In the genomic region with DNA sequence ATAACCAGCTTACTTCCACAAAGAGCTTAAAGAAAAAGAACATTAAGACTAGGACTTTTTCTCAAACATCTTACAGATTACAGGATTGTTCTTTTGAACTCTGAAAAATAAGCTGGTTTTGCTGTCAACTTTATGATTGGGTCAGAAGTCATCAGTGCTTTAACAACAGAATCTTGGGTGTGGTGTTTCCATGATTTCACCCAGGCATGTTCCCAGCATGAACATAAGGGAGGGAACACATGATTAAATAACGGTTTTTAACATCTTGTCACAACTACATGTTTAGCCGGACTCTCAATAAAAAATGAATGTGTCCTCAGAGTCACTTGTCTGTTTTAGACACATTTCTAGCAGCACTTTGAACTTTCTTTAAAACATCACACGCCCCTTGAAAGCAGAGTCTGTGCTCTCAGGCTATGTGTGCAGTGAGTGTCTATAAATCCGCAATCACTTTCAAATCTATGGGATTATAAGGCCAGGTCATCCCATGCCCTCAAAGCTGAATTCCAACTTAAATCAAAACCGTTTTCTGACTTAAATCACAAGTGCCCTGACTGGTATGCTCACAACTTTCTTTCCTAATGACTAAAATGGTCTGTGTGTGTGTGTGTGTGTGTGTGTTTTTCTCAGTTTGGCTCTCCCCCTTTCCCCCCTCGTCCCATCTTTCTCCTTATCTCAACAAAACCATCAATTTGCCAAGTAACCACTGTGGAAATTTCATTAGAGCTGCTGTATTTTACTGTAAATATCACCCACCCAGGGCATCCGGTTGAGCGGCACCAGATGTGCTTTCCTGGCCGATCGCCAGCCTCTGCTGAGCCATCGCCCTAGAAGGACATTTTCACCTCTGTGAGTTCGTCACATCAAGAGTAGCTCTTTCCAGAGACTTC, we compare ENCODE assay signal across 1 cellular context.
TF ChIP-seq lines count a peak whose summit lies in the region.

No MANE protein-coding gene starts in this region.

TF ChIP-seq in K562, 482 proteins besides CTCF, POLR2A, EP300 and RAD21 (continued from another document and continues in another):
- TF ChIP-seq, protein P1, sequence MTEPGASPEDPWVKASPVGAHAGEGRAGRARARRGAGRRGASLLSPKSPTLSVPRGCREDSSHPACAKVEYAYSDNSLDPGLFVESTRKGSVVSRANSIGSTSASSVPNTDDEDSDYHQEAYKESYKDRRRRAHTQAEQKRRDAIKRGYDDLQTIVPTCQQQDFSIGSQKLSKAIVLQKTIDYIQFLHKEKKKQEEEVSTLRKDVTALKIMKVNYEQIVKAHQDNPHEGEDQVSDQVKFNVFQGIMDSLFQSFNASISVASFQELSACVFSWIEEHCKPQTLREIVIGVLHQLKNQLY (CRISPR knock-in tag; conservative IDR thresholded peaks at IDR 0.05): no peak
- no peak for TF ChIP-seq ZNF41 (CRISPR knock-in tag; conservative IDR thresholded peaks at IDR 0.05)
- no peak for TF ChIP-seq ZKSCAN3 (CRISPR knock-in tag; IDR thresholded peaks at IDR 0.05)
- TF ChIP-seq, protein P2, sequence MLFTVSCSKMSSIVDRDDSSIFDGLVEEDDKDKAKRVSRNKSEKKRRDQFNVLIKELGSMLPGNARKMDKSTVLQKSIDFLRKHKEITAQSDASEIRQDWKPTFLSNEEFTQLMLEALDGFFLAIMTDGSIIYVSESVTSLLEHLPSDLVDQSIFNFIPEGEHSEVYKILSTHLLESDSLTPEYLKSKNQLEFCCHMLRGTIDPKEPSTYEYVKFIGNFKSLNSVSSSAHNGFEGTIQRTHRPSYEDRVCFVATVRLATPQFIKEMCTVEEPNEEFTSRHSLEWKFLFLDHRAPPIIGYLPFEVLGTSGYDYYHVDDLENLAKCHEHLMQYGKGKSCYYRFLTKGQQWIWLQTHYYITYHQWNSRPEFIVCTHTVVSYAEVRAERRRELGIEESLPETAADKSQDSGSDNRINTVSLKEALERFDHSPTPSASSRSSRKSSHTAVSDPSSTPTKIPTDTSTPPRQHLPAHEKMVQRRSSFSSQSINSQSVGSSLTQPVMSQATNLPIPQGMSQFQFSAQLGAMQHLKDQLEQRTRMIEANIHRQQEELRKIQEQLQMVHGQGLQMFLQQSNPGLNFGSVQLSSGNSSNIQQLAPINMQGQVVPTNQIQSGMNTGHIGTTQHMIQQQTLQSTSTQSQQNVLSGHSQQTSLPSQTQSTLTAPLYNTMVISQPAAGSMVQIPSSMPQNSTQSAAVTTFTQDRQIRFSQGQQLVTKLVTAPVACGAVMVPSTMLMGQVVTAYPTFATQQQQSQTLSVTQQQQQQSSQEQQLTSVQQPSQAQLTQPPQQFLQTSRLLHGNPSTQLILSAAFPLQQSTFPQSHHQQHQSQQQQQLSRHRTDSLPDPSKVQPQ (CRISPR knock-in tag; IDR thresholded peaks at IDR 0.05; ENCODE audit: borderline replicate concordance): no peak
- no peak for TF ChIP-seq PTRF (tag; IDR thresholded peaks at IDR 0.05)
- TF ChIP-seq, protein P3, sequence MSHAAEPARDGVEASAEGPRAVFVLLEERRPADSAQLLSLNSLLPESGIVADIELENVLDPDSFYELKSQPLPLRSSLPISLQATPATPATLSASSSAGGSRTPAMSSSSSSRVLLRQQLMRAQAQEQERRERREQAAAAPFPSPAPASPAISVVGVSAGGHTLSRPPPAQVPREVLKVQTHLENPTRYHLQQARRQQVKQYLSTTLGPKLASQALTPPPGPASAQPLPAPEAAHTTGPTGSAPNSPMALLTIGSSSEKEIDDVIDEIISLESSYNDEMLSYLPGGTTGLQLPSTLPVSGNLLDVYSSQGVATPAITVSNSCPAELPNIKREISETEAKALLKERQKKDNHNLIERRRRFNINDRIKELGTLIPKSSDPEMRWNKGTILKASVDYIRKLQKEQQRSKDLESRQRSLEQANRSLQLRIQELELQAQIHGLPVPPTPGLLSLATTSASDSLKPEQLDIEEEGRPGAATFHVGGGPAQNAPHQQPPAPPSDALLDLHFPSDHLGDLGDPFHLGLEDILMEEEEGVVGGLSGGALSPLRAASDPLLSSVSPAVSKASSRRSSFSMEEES (CRISPR knock-in tag; IDR thresholded peaks at IDR 0.05): no peak
- TF ChIP-seq, protein P4, sequence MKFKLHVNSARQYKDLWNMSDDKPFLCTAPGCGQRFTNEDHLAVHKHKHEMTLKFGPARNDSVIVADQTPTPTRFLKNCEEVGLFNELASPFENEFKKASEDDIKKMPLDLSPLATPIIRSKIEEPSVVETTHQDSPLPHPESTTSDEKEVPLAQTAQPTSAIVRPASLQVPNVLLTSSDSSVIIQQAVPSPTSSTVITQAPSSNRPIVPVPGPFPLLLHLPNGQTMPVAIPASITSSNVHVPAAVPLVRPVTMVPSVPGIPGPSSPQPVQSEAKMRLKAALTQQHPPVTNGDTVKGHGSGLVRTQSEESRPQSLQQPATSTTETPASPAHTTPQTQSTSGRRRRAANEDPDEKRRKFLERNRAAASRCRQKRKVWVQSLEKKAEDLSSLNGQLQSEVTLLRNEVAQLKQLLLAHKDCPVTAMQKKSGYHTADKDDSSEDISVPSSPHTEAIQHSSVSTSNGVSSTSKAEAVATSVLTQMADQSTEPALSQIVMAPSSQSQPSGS (CRISPR knock-in tag; IDR thresholded peaks at IDR 0.05): no peak
- TF ChIP-seq TARDBP (IDR thresholded peaks at IDR 0.05): no peak
- TF ChIP-seq ZNF347 (CRISPR knock-in tag; IDR thresholded peaks at IDR 0.05; ENCODE audit: low read depth): no peak
- TF ChIP-seq ARID1B (IDR thresholded peaks at IDR 0.05): peak; percentile 83
- 0 out of 2 replicates have a peak, but pooled peaks have one; percentile 12 for TF ChIP-seq MTA2 (IDR thresholded peaks at IDR 0.05; ENCODE audit: low read depth)
- TF ChIP-seq, protein P5, sequence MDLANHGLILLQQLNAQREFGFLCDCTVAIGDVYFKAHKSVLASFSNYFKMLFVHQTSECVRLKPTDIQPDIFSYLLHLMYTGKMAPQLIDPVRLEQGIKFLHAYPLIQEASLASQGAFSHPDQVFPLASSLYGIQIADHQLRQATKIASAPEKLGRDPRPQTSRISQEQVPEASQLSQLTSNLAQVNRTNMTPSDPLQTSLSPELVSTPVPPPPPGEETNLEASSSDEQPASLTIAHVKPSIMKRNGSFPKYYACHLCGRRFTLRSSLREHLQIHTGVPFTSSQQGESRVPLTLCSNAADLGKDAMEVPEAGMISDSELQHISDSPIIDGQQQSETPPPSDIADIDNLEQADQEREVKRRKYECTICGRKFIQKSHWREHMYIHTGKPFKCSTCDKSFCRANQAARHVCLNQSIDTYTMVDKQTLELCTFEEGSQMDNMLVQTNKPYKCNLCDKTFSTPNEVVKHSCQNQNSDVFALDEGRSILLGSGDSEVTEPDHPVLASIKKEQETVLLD (IDR thresholded peaks at IDR 0.05): no peak
- no peak for TF ChIP-seq CREB1 (IDR thresholded peaks at IDR 0.05)
- peak; percentile 41; the same call in 1 of the 2 replicates for TF ChIP-seq CREB1 (CRISPR knock-in tag; IDR thresholded peaks at IDR 0.05)
- TF ChIP-seq, protein P6, sequence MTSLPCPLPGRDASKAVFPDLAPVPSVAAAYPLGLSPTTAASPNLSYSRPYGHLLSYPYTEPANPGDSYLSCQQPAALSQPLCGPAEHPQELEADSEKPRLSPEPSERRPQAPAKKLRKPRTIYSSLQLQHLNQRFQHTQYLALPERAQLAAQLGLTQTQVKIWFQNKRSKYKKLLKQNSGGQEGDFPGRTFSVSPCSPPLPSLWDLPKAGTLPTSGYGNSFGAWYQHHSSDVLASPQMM (CRISPR knock-in tag; IDR thresholded peaks at IDR 0.05): no peak
- no peak for TF ChIP-seq BRCA1 (IDR thresholded peaks at IDR 0.05)
- no peak for TF ChIP-seq BRCA1 (CRISPR knock-in tag; IDR thresholded peaks at IDR 0.05)
- 0 out of 2 replicates have a peak, but pooled peaks have one; percentile 48 for TF ChIP-seq ZNF175 (CRISPR knock-in tag; IDR thresholded peaks at IDR 0.05; ENCODE audit: low read depth)
- TF ChIP-seq ERF (CRISPR knock-in tag; IDR thresholded peaks at IDR 0.05): no peak
- TF ChIP-seq, protein P7, sequence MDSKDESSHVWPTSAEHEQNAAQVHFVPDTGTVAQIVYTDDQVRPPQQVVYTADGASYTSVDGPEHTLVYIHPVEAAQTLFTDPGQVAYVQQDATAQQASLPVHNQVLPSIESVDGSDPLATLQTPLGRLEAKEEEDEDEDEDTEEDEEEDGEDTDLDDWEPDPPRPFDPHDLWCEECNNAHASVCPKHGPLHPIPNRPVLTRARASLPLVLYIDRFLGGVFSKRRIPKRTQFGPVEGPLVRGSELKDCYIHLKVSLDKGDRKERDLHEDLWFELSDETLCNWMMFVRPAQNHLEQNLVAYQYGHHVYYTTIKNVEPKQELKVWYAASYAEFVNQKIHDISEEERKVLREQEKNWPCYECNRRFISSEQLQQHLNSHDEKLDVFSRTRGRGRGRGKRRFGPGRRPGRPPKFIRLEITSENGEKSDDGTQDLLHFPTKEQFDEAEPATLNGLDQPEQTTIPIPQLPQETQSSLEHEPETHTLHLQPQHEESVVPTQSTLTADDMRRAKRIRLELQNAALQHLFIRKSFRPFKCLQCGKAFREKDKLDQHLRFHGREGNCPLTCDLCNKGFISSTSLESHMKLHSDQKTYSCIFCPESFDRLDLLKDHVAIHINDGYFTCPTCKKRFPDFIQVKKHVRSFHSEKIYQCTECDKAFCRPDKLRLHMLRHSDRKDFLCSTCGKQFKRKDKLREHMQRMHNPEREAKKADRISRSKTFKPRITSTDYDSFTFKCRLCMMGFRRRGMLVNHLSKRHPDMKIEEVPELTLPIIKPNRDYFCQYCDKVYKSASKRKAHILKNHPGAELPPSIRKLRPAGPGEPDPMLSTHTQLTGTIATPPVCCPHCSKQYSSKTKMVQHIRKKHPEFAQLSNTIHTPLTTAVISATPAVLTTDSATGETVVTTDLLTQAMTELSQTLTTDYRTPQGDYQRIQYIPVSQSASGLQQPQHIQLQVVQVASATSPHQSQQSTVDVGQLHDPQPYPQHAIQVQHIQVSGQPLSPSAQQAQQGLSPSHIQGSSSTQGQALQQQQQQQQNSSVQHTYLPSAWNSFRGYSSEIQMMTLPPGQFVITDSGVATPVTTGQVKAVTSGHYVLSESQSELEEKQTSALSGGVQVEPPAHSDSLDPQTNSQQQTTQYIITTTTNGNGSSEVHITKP (IDR thresholded peaks at IDR 0.05; ENCODE audit: partially characterized antibody): no peak
- TF ChIP-seq KLF6 (CRISPR knock-in tag; IDR thresholded peaks at IDR 0.05; ENCODE audit: borderline replicate concordance): no peak
- TF ChIP-seq, protein P8, sequence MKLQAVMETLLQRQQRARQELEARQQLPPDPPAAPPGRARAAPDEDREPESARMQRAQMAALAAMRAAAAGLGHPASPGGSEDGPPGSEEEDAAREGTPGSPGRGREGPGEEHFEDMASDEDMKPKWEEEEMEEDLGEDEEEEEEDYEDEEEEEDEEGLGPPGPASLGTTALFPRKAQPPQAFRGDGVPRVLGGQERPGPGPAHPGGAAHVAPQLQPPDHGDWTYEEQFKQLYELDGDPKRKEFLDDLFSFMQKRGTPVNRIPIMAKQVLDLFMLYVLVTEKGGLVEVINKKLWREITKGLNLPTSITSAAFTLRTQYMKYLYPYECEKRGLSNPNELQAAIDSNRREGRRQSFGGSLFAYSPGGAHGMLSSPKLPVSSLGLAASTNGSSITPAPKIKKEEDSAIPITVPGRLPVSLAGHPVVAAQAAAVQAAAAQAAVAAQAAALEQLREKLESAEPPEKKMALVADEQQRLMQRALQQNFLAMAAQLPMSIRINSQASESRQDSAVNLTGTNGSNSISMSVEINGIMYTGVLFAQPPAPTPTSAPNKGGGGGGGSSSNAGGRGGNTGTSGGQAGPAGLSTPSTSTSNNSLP (IDR thresholded peaks at IDR 0.05; ENCODE audit: borderline replicate concordance, low read depth, low read length): no peak
- TF ChIP-seq CBX5 (IDR thresholded peaks at IDR 0.05; ENCODE audit: borderline replicate concordance, low read depth): no peak
- TF ChIP-seq ZNF134 (CRISPR knock-in tag; conservative IDR thresholded peaks at IDR 0.05): 0 out of 2 replicates have a peak, but pooled peaks have one; percentile 7
- TF ChIP-seq, protein P9, sequence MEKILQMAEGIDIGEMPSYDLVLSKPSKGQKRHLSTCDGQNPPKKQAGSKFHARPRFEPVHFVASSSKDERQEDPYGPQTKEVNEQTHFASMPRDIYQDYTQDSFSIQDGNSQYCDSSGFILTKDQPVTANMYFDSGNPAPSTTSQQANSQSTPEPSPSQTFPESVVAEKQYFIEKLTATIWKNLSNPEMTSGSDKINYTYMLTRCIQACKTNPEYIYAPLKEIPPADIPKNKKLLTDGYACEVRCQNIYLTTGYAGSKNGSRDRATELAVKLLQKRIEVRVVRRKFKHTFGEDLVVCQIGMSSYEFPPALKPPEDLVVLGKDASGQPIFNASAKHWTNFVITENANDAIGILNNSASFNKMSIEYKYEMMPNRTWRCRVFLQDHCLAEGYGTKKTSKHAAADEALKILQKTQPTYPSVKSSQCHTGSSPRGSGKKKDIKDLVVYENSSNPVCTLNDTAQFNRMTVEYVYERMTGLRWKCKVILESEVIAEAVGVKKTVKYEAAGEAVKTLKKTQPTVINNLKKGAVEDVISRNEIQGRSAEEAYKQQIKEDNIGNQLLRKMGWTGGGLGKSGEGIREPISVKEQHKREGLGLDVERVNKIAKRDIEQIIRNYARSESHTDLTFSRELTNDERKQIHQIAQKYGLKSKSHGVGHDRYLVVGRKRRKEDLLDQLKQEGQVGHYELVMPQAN (IDR thresholded peaks at IDR 0.05; ENCODE audit: borderline replicate concordance): no peak
- TF ChIP-seq, protein P10, sequence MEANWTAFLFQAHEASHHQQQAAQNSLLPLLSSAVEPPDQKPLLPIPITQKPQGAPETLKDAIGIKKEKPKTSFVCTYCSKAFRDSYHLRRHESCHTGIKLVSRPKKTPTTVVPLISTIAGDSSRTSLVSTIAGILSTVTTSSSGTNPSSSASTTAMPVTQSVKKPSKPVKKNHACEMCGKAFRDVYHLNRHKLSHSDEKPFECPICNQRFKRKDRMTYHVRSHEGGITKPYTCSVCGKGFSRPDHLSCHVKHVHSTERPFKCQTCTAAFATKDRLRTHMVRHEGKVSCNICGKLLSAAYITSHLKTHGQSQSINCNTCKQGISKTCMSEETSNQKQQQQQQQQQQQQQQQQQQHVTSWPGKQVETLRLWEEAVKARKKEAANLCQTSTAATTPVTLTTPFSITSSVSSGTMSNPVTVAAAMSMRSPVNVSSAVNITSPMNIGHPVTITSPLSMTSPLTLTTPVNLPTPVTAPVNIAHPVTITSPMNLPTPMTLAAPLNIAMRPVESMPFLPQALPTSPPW (CRISPR knock-in tag; IDR thresholded peaks at IDR 0.05): peak; percentile 82
- TF ChIP-seq RAD51 (IDR thresholded peaks at IDR 0.05; ENCODE audit: borderline replicate concordance, low read depth): no peak
- no peak for TF ChIP-seq CEBPG (CRISPR knock-in tag; IDR thresholded peaks at IDR 0.05)
- TF ChIP-seq CEBPG (tag; conservative IDR thresholded peaks at IDR 0.05 in 1 of 2, IDR thresholded peaks at IDR 0.05 in 1 of 2): 0 out of 4 replicates have a peak, but pooled peaks of 1 of the 2 experiments have one; percentile 21
- TF ChIP-seq BCOR (IDR thresholded peaks at IDR 0.05): no peak
- TF ChIP-seq, protein P11, sequence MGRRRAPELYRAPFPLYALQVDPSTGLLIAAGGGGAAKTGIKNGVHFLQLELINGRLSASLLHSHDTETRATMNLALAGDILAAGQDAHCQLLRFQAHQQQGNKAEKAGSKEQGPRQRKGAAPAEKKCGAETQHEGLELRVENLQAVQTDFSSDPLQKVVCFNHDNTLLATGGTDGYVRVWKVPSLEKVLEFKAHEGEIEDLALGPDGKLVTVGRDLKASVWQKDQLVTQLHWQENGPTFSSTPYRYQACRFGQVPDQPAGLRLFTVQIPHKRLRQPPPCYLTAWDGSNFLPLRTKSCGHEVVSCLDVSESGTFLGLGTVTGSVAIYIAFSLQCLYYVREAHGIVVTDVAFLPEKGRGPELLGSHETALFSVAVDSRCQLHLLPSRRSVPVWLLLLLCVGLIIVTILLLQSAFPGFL (CRISPR knock-in tag; IDR thresholded peaks at IDR 0.05): no peak
- no peak for TF ChIP-seq ZNF324 (CRISPR knock-in tag; IDR thresholded peaks at IDR 0.05)
- TF ChIP-seq IFI16 (CRISPR knock-in tag; IDR thresholded peaks at IDR 0.05): no peak
- no peak for TF ChIP-seq MEIS2 (IDR thresholded peaks at IDR 0.05; ENCODE audit: partially characterized antibody)
- TF ChIP-seq STAT5B (CRISPR knock-in tag; IDR thresholded peaks at IDR 0.05): no peak
